In genomic region chr10:31753681-31754080, GRCh38 we compare ENCODE assay signal across 15 cellular contexts.
A peak's percentile ranks its signal among the peaks of the same experiment; 100 is the strongest.
DNase-seq lines count a peak whose midpoint lies in the region; ATAC-seq and TF ChIP-seq lines count a peak whose summit lies in the region.
"Had no signal": no experiment of that assay in that cellular context is flagged by ENCODE, and none has a peak within 500 bp of the region (broad histone marks: within the 10 kb centered on the region; RNA-seq: fewer than 3 reads in every experiment).

No MANE protein-coding gene starts in this region.

- peaks cover 81% of the 10 kb centered on the region for H3K4me1 ChIP-seq in OCI-LY1 (ENCODE audit: insufficient read depth, low read length, severe bottlenecking)
- peaks cover 24% of the 10 kb centered on the region for H3K4me1 ChIP-seq in mesenchymal stem cell (ENCODE audit: control insufficient read depth, insufficient read depth, low read depth, low read length)
- peaks cover 34 to 48% of the 10 kb centered on the region in 2 donors for H3K4me1 ChIP-seq in thyroid gland
- peaks cover 25% of the 10 kb centered on the region for H3K4me1 ChIP-seq in testis
- peaks cover 48% of the 10 kb centered on the region for H3K4me1 ChIP-seq in psoas muscle
- H3K4me1 ChIP-seq: HAP-1 had no signal

- H3K27me3 Mint-ChIP-seq in CD14-positive monocyte (ENCODE audit: low read depth in 3 of 3): peaks cover 0 to 4% (median 0%) of the 10 kb centered on the region in 3 donors

- ATAC-seq in GM19395 (IDR thresholded peaks at IDR 0.05; ENCODE audit: unreplicated experiment) (no peak), psoas muscle (no peak)
- ATAC-seq: SK-N-SH treated with all-trans-retinoic acid at 6 μM for 48 hours had no signal

- H3K9me3 ChIP-seq in OCI-LY1 (ENCODE audit: low read length): no peaks in the 10 kb centered on the region
- H3K9me3 ChIP-seq in mesenchymal stem cell (ENCODE audit: control insufficient read depth, low read length): no peaks in the 10 kb centered on the region
- H3K9me3 ChIP-seq in thyroid gland: no peaks in the 10 kb centered on the region
- H3K9me3 ChIP-seq in testis: no peaks in the 10 kb centered on the region
- no peaks in the 10 kb centered on the region for H3K9me3 ChIP-seq in psoas muscle
- H3K9me3 ChIP-seq: HAP-1 had no signal

- peak overlapping the region in 6 of 7 donors; percentile 55 to 91 (median 74) for H3K27ac Mint-ChIP-seq in CD14-positive monocyte

- H2BK12ac ChIP-seq in mesenchymal stem cell (ENCODE audit: low read length in 2 of 2): no peak overlapping the region

- no peaks in the 10 kb centered on the region for H3K79me2 ChIP-seq in OCI-LY1 (ENCODE audit: insufficient read depth, low read length)

- DNase-seq in CD14-positive monocyte (ENCODE audit: low spot score) (no peak), mesenchymal stem cell (no peak), thyroid gland (no peak), testis (no peak), psoas muscle (no peak)
- DNase-seq: DND-41, NCI-H1105, NCI-H1694, NCI-H510A, NCI-H774, SIG-M5 had no signal

- H3K9ac ChIP-seq in OCI-LY1 (ENCODE audit: low read length) (no peak overlapping the region), mesenchymal stem cell (ENCODE audit: low read length) (peak overlapping the region; percentile 54)

- H3K4ac ChIP-seq in mesenchymal stem cell (ENCODE audit: low read depth in 1 of 2, low read length in 2 of 2): no peak overlapping the region

- H3K36me3 Mint-ChIP-seq in CD14-positive monocyte: peaks cover 0 to 2% of the 10 kb centered on the region in 2 donors

- TF ChIP-seq CTCF in CD14-positive monocyte (IDR thresholded peaks at IDR 0.05) (no peak), OCI-LY1 (IDR thresholded peaks at IDR 0.05; ENCODE audit: low read length) (no peak), thyroid gland (IDR thresholded peaks at IDR 0.05) (no peak), testis (IDR thresholded peaks at IDR 0.05) (no peak), psoas muscle (IDR thresholded peaks at IDR 0.05) (no peak)

- H2AFZ ChIP-seq in OCI-LY1 (ENCODE audit: low read length) (no peak overlapping the region), mesenchymal stem cell (ENCODE audit: low read depth, low read length) (no peak overlapping the region)

- H3K36me3 ChIP-seq in OCI-LY1 (ENCODE audit: insufficient read depth, low read length) (no peaks in the 10 kb centered on the region), mesenchymal stem cell (ENCODE audit: control insufficient read depth in 1 of 2, insufficient read depth in 2 of 2, low read depth in 1 of 2, low read length in 2 of 2) (no peaks in the 10 kb centered on the region), thyroid gland (no peaks in the 10 kb centered on the region), testis (ENCODE audit: low read depth, missing control alignments) (no peaks in the 10 kb centered on the region), psoas muscle (ENCODE audit: insufficient read depth in 1 of 2, low read depth in 1 of 2) (no peaks in the 10 kb centered on the region)
- H3K36me3 ChIP-seq: HAP-1 had no signal

- H4K20me1 ChIP-seq in OCI-LY1 (ENCODE audit: insufficient read depth, low read length): no peaks in the 10 kb centered on the region

- intact Hi-C loops in CD14-positive monocyte (cut with micrococcal nuclease): loop anchor here in 1 of 2 donors (10.0 kb wide), 1 partner anchor 749 kb away; no protein-coding TSS in a partner anchor
- intact Hi-C loops in thyroid gland (cut with DNase I): no loop called here
- intact Hi-C loops in testis (cut with DNase I; ENCODE audit: low total_unique reads): no loop called here
- intact Hi-C loops in psoas muscle (cut with DNase I): no loop called here

- no peak overlapping the region for H2BK5ac ChIP-seq in mesenchymal stem cell (ENCODE audit: low read depth, low read length, poor library complexity, severe bottlenecking)

- H4K91ac ChIP-seq in mesenchymal stem cell (ENCODE audit: low read length): peak overlapping the region; percentile 10

- H2AK5ac ChIP-seq in mesenchymal stem cell (ENCODE audit: low read length, severe bottlenecking): peak overlapping the region; percentile 11

- no peak overlapping the region for H2BK15ac ChIP-seq in mesenchymal stem cell (ENCODE audit: low read depth, poor library complexity, severe bottlenecking)

- no peak overlapping the region for H3K14ac ChIP-seq in mesenchymal stem cell (ENCODE audit: low read length in 2 of 2)

- peaks cover 0 to 3% (median 0%) of the 10 kb centered on the region in 7 donors for H3K9me3 Mint-ChIP-seq in CD14-positive monocyte

- H2BK120ac ChIP-seq in mesenchymal stem cell (ENCODE audit: low read depth, low read length): no peak overlapping the region

- H3K27me3 ChIP-seq in OCI-LY1 (ENCODE audit: insufficient read depth, low read length): no peaks in the 10 kb centered on the region
- no peaks in the 10 kb centered on the region for H3K27me3 ChIP-seq in mesenchymal stem cell (ENCODE audit: control insufficient read depth in 1 of 2, insufficient read depth in 1 of 2, low read length in 2 of 2)
- H3K27me3 ChIP-seq in thyroid gland: no peaks in the 10 kb centered on the region
- no peaks in the 10 kb centered on the region for H3K27me3 ChIP-seq in testis
- H3K27me3 ChIP-seq in psoas muscle (ENCODE audit: insufficient read depth in 3 of 3, low read length in 2 of 3): no peaks in the 10 kb centered on the region

- H3K27ac ChIP-seq in OCI-LY1 (ENCODE audit: low read depth, low read length, poor library complexity, severe bottlenecking): peak overlapping the region; percentile 83
- no peak overlapping the region for H3K27ac ChIP-seq in mesenchymal stem cell (ENCODE audit: low read length, poor library complexity, severe bottlenecking)
- H3K27ac ChIP-seq in thyroid gland: peak overlapping the region; percentile 89 to 93 (median 92)
- no peak overlapping the region for H3K27ac ChIP-seq in testis
- H3K27ac ChIP-seq in psoas muscle: no peak overlapping the region

- no peaks in the 10 kb centered on the region for H3K9me2 ChIP-seq in OCI-LY1 (ENCODE audit: low read depth, low read length)

- H3F3A ChIP-seq in OCI-LY1 (ENCODE audit: insufficient read depth, low read length): no peaks in the 10 kb centered on the region

- H4K8ac ChIP-seq in mesenchymal stem cell (ENCODE audit: low read length): no peak overlapping the region

- no peak overlapping the region for H3K18ac ChIP-seq in mesenchymal stem cell (ENCODE audit: low read depth in 1 of 2, low read length in 2 of 2)

- no peak overlapping the region for H3K4me3 Mint-ChIP-seq in CD14-positive monocyte

- no peak overlapping the region for H3K23ac ChIP-seq in mesenchymal stem cell (ENCODE audit: low read length in 2 of 2)

- H3K4me2 ChIP-seq in OCI-LY1 (ENCODE audit: low read length): no peak overlapping the region
- no peak overlapping the region for H3K4me2 ChIP-seq in mesenchymal stem cell (ENCODE audit: low read length, poor library complexity, severe bottlenecking)

- H3K4me1 Mint-ChIP-seq in CD14-positive monocyte: peaks cover 41% of the 10 kb centered on the region

- 97% methylated on average over 6 of the region's 6 CpGs for WGBS in mesenchymal stem cell
- WGBS in thyroid gland, 2 donors: 100% methylated on average over 3 to 6 of the region's 6 CpGs
- 96 to 98% methylated on average over 5 to 6 of the region's 6 CpGs for WGBS in testis, 2 donors
- WGBS in psoas muscle, 3 donors: 98 to 99% (median 98%) methylated on average over 6 of the region's 6 CpGs

- TF ChIP-seq POLR2A in thyroid gland (IDR thresholded peaks at IDR 0.05) (no peak), testis (IDR thresholded peaks at IDR 0.05) (no peak)

- no peak overlapping the region for H3K4me3 ChIP-seq in OCI-LY1 (ENCODE audit: low read depth, low read length, poor library complexity, severe bottlenecking)
- H3K4me3 ChIP-seq in mesenchymal stem cell (ENCODE audit: insufficient read depth in 1 of 2, low read depth in 1 of 2, low read length in 2 of 2): no peak overlapping the region
- no peak overlapping the region for H3K4me3 ChIP-seq in thyroid gland (replicated peaks in 1 of 3)
- no peak overlapping the region for H3K4me3 ChIP-seq in testis
- no peak overlapping the region for H3K4me3 ChIP-seq in psoas muscle
- H3K4me3 ChIP-seq: HAP-1 had no signal

- H3K79me1 ChIP-seq in mesenchymal stem cell (replicated peaks; ENCODE audit: low read length, poor library complexity, severe bottlenecking): no peaks in the 10 kb centered on the region

Comparison
In these comparisons a context has a peak if more than half of its experiments do, and no peak if none do; other contexts are left out.
1. H3K27ac ChIP-seq: peak in OCI-LY1 (single experiment) and thyroid gland (3 of 3); none in mesenchymal stem cell (single experiment), testis (0 of 2) and psoas muscle (single experiment).